Comparison of ENCODE assay signal across 1 cellular context in genomic region chr7:73896454-73896853, GRCh38.
TF ChIP-seq lines count a peak whose summit lies in the region.

No MANE protein-coding gene starts in this region.

TF ChIP-seq in GM12878, 131 proteins besides CTCF, POLR2A, EP300 and RAD21:
- TF ChIP-seq IRF4 (IDR thresholded peaks at IDR 0.05; ENCODE audit: low read depth, low read length) (0 out of 2 replicates have a peak, but pooled peaks have one; percentile 14), ELK1 (IDR thresholded peaks at IDR 0.05; ENCODE audit: low read depth, low read length) (no peak), NBN (IDR thresholded peaks at IDR 0.05) (no peak), HDAC2 (IDR thresholded peaks at IDR 0.05) (no peak), JUNB (IDR thresholded peaks at IDR 0.05) (peak; percentile 73), TBL1XR1 (IDR thresholded peaks at IDR 0.05; ENCODE audit: low read depth, low read length) (no peak), ZNF24 (IDR thresholded peaks at IDR 0.05) (no peak), BCL11A (IDR thresholded peaks at IDR 0.05; ENCODE audit: low read depth, low read length) (0 out of 2 replicates have a peak, but pooled peaks have one; percentile 9), TCF3 (IDR thresholded peaks at IDR 0.05; ENCODE audit: borderline replicate concordance, insufficient read depth, low read depth, low read length) (0 out of 2 replicates have a peak, but pooled peaks have one; percentile 17), RUNX3 (IDR thresholded peaks at IDR 0.05; ENCODE audit: low read length) (0 out of 2 replicates have a peak, but pooled peaks have one; percentile 13)
- TF ChIP-seq, protein P1, sequence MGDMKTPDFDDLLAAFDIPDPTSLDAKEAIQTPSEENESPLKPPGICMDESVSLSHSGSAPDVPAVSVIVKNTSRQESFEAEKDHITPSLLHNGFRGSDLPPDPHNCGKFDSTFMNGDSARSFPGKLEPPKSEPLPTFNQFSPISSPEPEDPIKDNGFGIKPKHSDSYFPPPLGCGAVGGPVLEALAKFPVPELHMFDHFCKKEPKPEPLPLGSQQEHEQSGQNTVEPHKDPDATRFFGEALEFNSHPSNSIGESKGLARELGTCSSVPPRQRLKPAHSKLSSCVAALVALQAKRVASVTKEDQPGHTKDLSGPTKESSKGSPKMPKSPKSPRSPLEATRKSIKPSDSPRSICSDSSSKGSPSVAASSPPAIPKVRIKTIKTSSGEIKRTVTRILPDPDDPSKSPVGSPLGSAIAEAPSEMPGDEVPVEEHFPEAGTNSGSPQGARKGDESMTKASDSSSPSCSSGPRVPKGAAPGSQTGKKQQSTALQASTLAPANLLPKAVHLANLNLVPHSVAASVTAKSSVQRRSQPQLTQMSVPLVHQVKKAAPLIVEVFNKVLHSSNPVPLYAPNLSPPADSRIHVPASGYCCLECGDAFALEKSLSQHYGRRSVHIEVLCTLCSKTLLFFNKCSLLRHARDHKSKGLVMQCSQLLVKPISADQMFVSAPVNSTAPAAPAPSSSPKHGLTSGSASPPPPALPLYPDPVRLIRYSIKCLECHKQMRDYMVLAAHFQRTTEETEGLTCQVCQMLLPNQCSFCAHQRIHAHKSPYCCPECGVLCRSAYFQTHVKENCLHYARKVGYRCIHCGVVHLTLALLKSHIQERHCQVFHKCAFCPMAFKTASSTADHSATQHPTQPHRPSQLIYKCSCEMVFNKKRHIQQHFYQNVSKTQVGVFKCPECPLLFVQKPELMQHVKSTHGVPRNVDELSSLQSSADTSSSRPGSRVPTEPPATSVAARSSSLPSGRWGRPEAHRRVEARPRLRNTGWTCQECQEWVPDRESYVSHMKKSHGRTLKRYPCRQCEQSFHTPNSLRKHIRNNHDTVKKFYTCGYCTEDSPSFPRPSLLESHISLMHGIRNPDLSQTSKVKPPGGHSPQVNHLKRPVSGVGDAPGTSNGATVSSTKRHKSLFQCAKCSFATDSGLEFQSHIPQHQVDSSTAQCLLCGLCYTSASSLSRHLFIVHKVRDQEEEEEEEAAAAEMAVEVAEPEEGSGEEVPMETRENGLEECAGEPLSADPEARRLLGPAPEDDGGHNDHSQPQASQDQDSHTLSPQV (IDR thresholded peaks at IDR 0.05) = no peak
- TF ChIP-seq, protein P2, sequence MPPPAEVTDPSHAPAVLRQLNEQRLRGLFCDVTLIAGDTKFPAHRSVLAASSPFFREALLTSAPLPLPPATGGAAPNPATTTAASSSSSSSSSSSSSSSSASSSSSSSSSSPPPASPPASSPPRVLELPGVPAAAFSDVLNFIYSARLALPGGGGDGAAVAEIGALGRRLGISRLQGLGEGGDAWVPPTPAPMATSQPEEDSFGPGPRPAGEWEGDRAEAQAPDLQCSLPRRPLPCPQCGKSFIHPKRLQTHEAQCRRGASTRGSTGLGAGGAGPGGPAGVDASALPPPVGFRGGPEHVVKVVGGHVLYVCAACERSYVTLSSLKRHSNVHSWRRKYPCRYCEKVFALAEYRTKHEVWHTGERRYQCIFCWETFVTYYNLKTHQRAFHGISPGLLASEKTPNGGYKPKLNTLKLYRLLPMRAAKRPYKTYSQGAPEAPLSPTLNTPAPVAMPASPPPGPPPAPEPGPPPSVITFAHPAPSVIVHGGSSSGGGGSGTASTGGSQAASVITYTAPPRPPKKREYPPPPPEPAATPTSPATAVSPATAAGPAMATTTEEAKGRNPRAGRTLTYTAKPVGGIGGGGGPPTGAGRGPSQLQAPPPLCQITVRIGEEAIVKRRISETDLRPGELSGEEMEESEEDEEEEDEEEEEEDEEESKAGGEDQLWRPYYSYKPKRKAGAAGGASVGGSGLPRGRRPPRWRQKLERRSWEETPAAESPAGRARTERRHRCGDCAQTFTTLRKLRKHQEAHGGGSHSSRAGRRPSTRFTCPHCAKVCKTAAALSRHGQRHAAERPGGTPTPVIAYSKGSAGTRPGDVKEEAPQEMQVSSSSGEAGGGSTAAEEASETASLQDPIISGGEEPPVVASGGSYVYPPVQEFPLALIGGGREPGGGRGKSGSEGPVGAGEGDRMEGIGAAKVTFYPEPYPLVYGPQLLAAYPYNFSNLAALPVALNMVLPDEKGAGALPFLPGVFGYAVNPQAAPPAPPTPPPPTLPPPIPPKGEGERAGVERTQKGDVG (CRISPR knock-in tag; IDR thresholded peaks at IDR 0.05) = no peak
